In the genomic region with DNA sequence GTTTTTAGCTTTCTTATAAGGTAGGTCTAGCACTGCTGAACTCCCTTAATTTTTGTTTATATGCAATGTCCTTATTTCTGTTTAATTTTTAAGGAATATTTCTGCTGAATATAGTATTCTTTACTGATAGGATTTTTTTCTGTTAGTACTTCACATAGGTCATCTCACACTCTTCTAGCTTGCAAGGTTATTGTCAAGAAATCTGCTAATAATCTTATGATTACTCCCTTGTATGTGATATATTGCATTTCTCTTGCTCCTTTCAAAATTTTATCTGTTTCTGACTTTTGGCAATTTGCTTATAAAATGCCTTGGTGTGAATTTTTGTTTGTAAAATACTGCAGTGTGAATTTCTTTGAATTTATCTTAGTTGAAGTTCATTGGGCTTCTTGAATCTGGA, we compare ENCODE assay signal across 6 cellular contexts.
"Had no signal": no experiment of that assay in that cellular context is flagged by ENCODE, and none has a peak within 500 bp of the region (broad histone marks: within the 10 kb centered on the region; RNA-seq: fewer than 3 reads in every experiment).

No MANE protein-coding gene starts in this region.

- H3K4me3 ChIP-seq: K562 had no signal

- H3K27ac ChIP-seq: HL-60, KMS-11 had no signal

- DNase-seq: IMR-90, KBM-7, KG1 had no signal
